8 cellular contexts compared by ENCODE assay signal in the genomic region with DNA sequence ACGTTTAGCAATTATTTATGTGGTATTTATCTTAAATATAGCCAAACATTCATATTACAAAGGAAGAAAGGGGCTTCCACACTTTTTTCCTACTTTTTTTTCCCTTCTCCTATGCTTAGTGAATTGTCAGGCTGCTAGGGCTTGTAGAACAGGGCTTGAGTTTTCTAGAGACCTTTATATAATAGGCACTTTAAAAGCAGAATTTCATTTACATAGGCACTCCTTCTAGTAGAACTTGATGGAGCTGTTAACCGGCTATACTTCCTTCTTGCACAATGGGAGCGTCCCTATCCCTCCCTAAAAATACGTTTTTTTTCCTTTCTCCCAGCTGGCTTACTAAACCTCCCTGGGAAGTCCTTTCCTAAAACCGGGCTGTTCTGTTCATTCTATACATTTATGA. TPM values are rescaled to one million over a fixed set of nuclear protein-coding genes. Genes with fewer than 3 reads are reported as not detected.
DNase-seq lines count a peak whose midpoint lies in the region; ATAC-seq, FAIRE-seq and TF ChIP-seq lines count a peak whose summit lies in the region.

No MANE protein-coding gene starts in this region.

- BruUV-seq in OCI-LY7 (replicated peaks; lab: Mats Ljungman, UMichigan) = TSS peak; percentile 74

- H3K36me3 ChIP-seq in OCI-LY7 (ENCODE audit: insufficient read depth, low read length) (peaks cover 70% of the 10 kb centered on the region), prostate gland (no peaks in the 10 kb centered on the region)

- POLR2A ChIA-PET in OCI-LY7 (lab: Charles Lee) = interaction anchor here (0.8 to 1.9 kb wide), 11 partner anchors 13 to 808 kb away, joined by 3 to 6 read pairs (median 3); no protein-coding TSS in a partner anchor

- H4K20me1 ChIP-seq in OCI-LY7 (ENCODE audit: insufficient read depth, low read length) = peaks cover 4% of the 10 kb centered on the region; the same call in 1 of the 2 replicates

- no peak for DNase-seq in GM18507 (ENCODE audit: extremely low spot score, insufficient read length, low read depth)
- DNase-seq in OCI-LY7 (ENCODE audit: low spot score) = peak; percentile 16
- peak; percentile 48 for DNase-seq in prostate gland (ENCODE audit: low spot score)
- DNase-seq in mucosa of gallbladder (ENCODE audit: low spot score) = no peak
- no peak for DNase-seq in hippocampal formation (lab: John Stamatoyannopoulos, UW)

- intact Hi-C loops in OCI-LY7 (cut with micrococcal nuclease; ENCODE audit: unreplicated experiment) = loop anchor here (1.0 to 10.0 kb wide), 8 partner anchors 62 to 914 kb away; a partner anchor contains a TSS
- intact Hi-C loops in prostate gland (cut with DNase I) = loop anchor here (2.0 to 5.0 kb wide), 3 partner anchors 83 to 529 kb away; no protein-coding TSS in a partner anchor

- no peaks in the 10 kb centered on the region for H3K27me3 ChIP-seq in prostate gland (replicated peaks; ENCODE audit: insufficient read depth)

- H3K4me1 ChIP-seq in OCI-LY7 (ENCODE audit: insufficient read depth, low read length, poor library complexity, severe bottlenecking) (peaks cover 39% of the 10 kb centered on the region), prostate gland (replicated peaks) (peaks cover 5% of the 10 kb centered on the region)

- FAIRE-seq in GM18507 (lab: Jason Lieb, UNC) = peak; percentile 51

- H3K9me3 ChIP-seq in OCI-LY7 (ENCODE audit: low read length) (no peaks in the 10 kb centered on the region), prostate gland (no peaks in the 10 kb centered on the region)

- H2AFZ ChIP-seq in OCI-LY7 (ENCODE audit: low read length) = peak overlapping the region; percentile 84; the same call in 1 of the 2 replicates

- TF ChIP-seq POLR2A in prostate gland (IDR thresholded peaks at IDR 0.05) = no peak

- ATAC-seq in esophagus mucosa = peak; percentile 75
- ATAC-seq in GM19328 (IDR thresholded peaks at IDR 0.05; ENCODE audit: unreplicated experiment) = no peak
- no peak for ATAC-seq in GM21528 (IDR thresholded peaks at IDR 0.05; ENCODE audit: low FRiP score, unreplicated experiment)

- H3K9me2 ChIP-seq in OCI-LY7 (ENCODE audit: insufficient read depth, low read length) = no peaks in the 10 kb centered on the region

- CTCF ChIA-PET in OCI-LY7 (lab: Charles Lee; ENCODE audit: unreplicated experiment) = interaction anchor here (0.6 to 1.5 kb wide), 8 partner anchors 21 to 1086 kb away, joined by 3 to 7 read pairs (median 4); no protein-coding TSS in a partner anchor

- TF ChIP-seq CTCF in OCI-LY7 (conservative IDR thresholded peaks at IDR 0.05; ENCODE audit: low read length) = no peak
- no peak for TF ChIP-seq CTCF in prostate gland (IDR thresholded peaks at IDR 0.05)

- peaks cover 39% of the 10 kb centered on the region for H3K79me2 ChIP-seq in OCI-LY7 (ENCODE audit: insufficient read depth, low read depth, low read length)

- WGBS in prostate gland = 7% methylated on average over 5 of the region's 5 CpGs

- H3K4me2 ChIP-seq in OCI-LY7 (ENCODE audit: low read length) = peak overlapping the region; percentile 83

- H3K27ac ChIP-seq in OCI-LY7 (ENCODE audit: low read depth, low read length, poor library complexity, severe bottlenecking) (peak overlapping the region; percentile 87), prostate gland (peak overlapping the region; percentile 97 to 99)

- peak overlapping the region; percentile 94 for H3K4me3 ChIP-seq in OCI-LY7 (ENCODE audit: low read depth, low read length, poor library complexity, severe bottlenecking)
- H3K4me3 ChIP-seq in prostate gland = peak overlapping the region; percentile 83 to 93

RNA-seq across cellular contexts. Expression of a gene that starts 1.1 kb away (rescaled TPM):
- total RNA-seq in OCI-LY7 (2014; rRNA removed; shearing (Covaris generic)) = 9.5 and 12.5 TPM in 2 replicates
- total RNA-seq in OCI-LY7 (2022) (13.8 and 14.3 TPM in 2 replicates), esophagus mucosa (30.2 TPM), prostate gland (10 to 100 TPM; 24.4 to 52.4 TPM), mucosa of gallbladder (25.5 TPM)

RNA-seq across cellular contexts. Expression of a gene that starts 17.3 kb away (rescaled TPM):
- 0.28 TPM in 1 of 2 replicates, not detected in the other for total RNA-seq in OCI-LY7 (2014; rRNA removed; shearing (Covaris generic))
- not detected in 2 replicates for total RNA-seq in OCI-LY7 (2022)
- total RNA-seq in esophagus mucosa = 0.68 TPM
- total RNA-seq in prostate gland = 1 to 10 TPM; 1.0 to 3.9 TPM
- total RNA-seq in mucosa of gallbladder = 0.26 TPM

Comparison
In these comparisons a context has a peak if more than half of its experiments do, and no peak if none do; other contexts are left out.
1. DNase-seq: peak in OCI-LY7 (single experiment) and prostate gland (single experiment); none in GM18507 (single experiment), mucosa of gallbladder (single experiment) and hippocampal formation (0 of 2).